In genomic region chr10:97320480-97321031, GRCh38 we compare ENCODE assay signal across 8 cellular contexts. TPM values are rescaled to one million over a fixed set of nuclear protein-coding genes. Genes with fewer than 3 reads are reported as not detected.
DNase-seq lines count a peak whose midpoint lies in the region; ATAC-seq and TF ChIP-seq lines count a peak whose summit lies in the region.

No MANE protein-coding gene starts in this region.

- intact Hi-C loops in activated T-helper 1 cell treated with anti-CD3 and anti-CD28 coated beads, Interleukin-12 subunit alpha, Interleukin-12 subunit beta, Interleukin-2, Interleukin-4 antibody, amounts not matched to agents 30 ng/mL and 10 ng/mL and 1 ng/mL, durations not matched to agents 14 hours and 24 hours and 36 hours (cut with micrococcal nuclease) = loop anchor here (1.0 to 2.0 kb wide), 2 partner anchors 13 to 178 kb away; partner anchors contain the start of genes MMS19 and UBTD1
- intact Hi-C loops in gastrocnemius medialis (cut with DNase I; ENCODE audit: low total_unique reads) = no loop called here

- no peak for TF ChIP-seq POLR2A in gastrocnemius medialis (IDR thresholded peaks at IDR 0.05)

- TF ChIP-seq CTCF in cardiac muscle cell (IDR thresholded peaks at IDR 0.05; ENCODE audit: low read depth, low read length) (no peak), gastrocnemius medialis (IDR thresholded peaks at IDR 0.05 in 4 of 5, conservative IDR thresholded peaks at IDR 0.05 in 1 of 5) (no peak)

- H3K36me3 Mint-ChIP-seq in IgD-negative memory B cell = no peaks in the 10 kb centered on the region
- H3K36me3 Mint-ChIP-seq in activated T-helper 1 cell treated with anti-CD3 and anti-CD28 coated beads, Interleukin-12 subunit alpha, Interleukin-12 subunit beta, Interleukin-2, Interleukin-4 antibody, amounts not matched to agents 30 ng/mL and 10 ng/mL and 1 ng/mL, durations not matched to agents 14 hours and 24 hours and 36 hours (ENCODE audit: low read depth) = peaks cover 2% of the 10 kb centered on the region

- H3K27me3 Mint-ChIP-seq in IgD-negative memory B cell = no peaks in the 10 kb centered on the region
- peaks cover 23% of the 10 kb centered on the region for H3K27me3 Mint-ChIP-seq in activated T-helper 1 cell treated with anti-CD3 and anti-CD28 coated beads, Interleukin-12 subunit alpha, Interleukin-12 subunit beta, Interleukin-2, Interleukin-4 antibody, amounts not matched to agents 30 ng/mL and 10 ng/mL and 1 ng/mL, durations not matched to agents 14 hours and 24 hours and 36 hours (ENCODE audit: insufficient read depth)

- H3K4me1 Mint-ChIP-seq in IgD-negative memory B cell = peaks cover 23 to 29% (median 25%) of the 10 kb centered on the region in 3 donors
- peaks cover 26% of the 10 kb centered on the region for H3K4me1 Mint-ChIP-seq in activated T-helper 1 cell treated with anti-CD3 and anti-CD28 coated beads, Interleukin-12 subunit alpha, Interleukin-12 subunit beta, Interleukin-2, Interleukin-4 antibody, amounts not matched to agents 30 ng/mL and 10 ng/mL and 1 ng/mL, durations not matched to agents 14 hours and 24 hours and 36 hours (ENCODE audit: low read depth)

- no peaks in the 10 kb centered on the region for H3K9me3 Mint-ChIP-seq in IgD-negative memory B cell
- no peaks in the 10 kb centered on the region for H3K9me3 Mint-ChIP-seq in activated T-helper 1 cell treated with anti-CD3 and anti-CD28 coated beads, Interleukin-12 subunit alpha, Interleukin-12 subunit beta, Interleukin-2, Interleukin-4 antibody, amounts not matched to agents 30 ng/mL and 10 ng/mL and 1 ng/mL, durations not matched to agents 14 hours and 24 hours and 36 hours

- peak overlapping the region; percentile 86 to 99 (median 94) for H3K27ac Mint-ChIP-seq in IgD-negative memory B cell
- H3K27ac Mint-ChIP-seq in activated T-helper 1 cell treated with anti-CD3 and anti-CD28 coated beads, Interleukin-12 subunit alpha, Interleukin-12 subunit beta, Interleukin-2, Interleukin-4 antibody, amounts not matched to agents 30 ng/mL and 10 ng/mL and 1 ng/mL, durations not matched to agents 14 hours and 24 hours and 36 hours = peak overlapping the region; percentile 86

- H3K4me1 ChIP-seq in cardiac muscle cell (ENCODE audit: low read depth) (peaks cover 11% of the 10 kb centered on the region), gastrocnemius medialis (peaks cover 18 to 19% of the 10 kb centered on the region in 2 donors)

- peak overlapping the region; percentile 85 for H3K4me3 ChIP-seq in cardiac muscle cell
- H3K4me3 ChIP-seq in gastrocnemius medialis = peak overlapping the region; percentile 74 to 88 (median 78)

- DNase-seq in activated T-helper 1 cell treated with anti-CD3 and anti-CD28 coated beads, Interleukin-12 subunit alpha, Interleukin-12 subunit beta, Interleukin-2, Interleukin-4 antibody, amounts not matched to agents 30 ng/mL and 10 ng/mL and 1 ng/mL, durations not matched to agents 14 hours and 24 hours and 36 hours (ENCODE audit: low spot score) = no peak
- DNase-seq in cardiac muscle cell (ENCODE audit: low read depth in 1 of 2, low spot score in 1 of 2) (peak in 1 of 2 donors; percentile 33), gastrocnemius medialis (no peak), cortex of kidney (lab: John Stamatoyannopoulos, UW) (no peak), AG20443 (ENCODE audit: low spot score) (no peak), NCI-H2227 (lab: John Stamatoyannopoulos, UW; ENCODE audit: unreplicated experiment) (no peak)

- ATAC-seq in gastrocnemius medialis (no peak), HG03457 (IDR thresholded peaks at IDR 0.05; ENCODE audit: unreplicated experiment) (no peak)

- in situ Hi-C loops in gastrocnemius medialis (cut with MboI; ENCODE audit: low sequenced_read_pairs in 4 of 4) = no loop called here

- no peaks in the 10 kb centered on the region for H3K36me3 ChIP-seq in cardiac muscle cell
- H3K36me3 ChIP-seq in gastrocnemius medialis = no peaks in the 10 kb centered on the region

- no peak overlapping the region for H3K27ac ChIP-seq in cardiac muscle cell
- H3K27ac ChIP-seq in gastrocnemius medialis = peak overlapping the region; percentile 61 to 97 (median 96)

- H3K4me3 Mint-ChIP-seq in IgD-negative memory B cell = peak overlapping the region; percentile 85 to 98 (median 94)
- H3K4me3 Mint-ChIP-seq in activated T-helper 1 cell treated with anti-CD3 and anti-CD28 coated beads, Interleukin-12 subunit alpha, Interleukin-12 subunit beta, Interleukin-2, Interleukin-4 antibody, amounts not matched to agents 30 ng/mL and 10 ng/mL and 1 ng/mL, durations not matched to agents 14 hours and 24 hours and 36 hours = peak overlapping the region; percentile 87

- no peaks in the 10 kb centered on the region for H3K9me3 ChIP-seq in cardiac muscle cell (ENCODE audit: low read depth)
- H3K9me3 ChIP-seq in gastrocnemius medialis = no peaks in the 10 kb centered on the region

- H3K27me3 ChIP-seq in cardiac muscle cell (no peaks in the 10 kb centered on the region), gastrocnemius medialis (no peaks in the 10 kb centered on the region)

RNA-seq across cellular contexts. Expression of gene FRAT1, which starts 1.5 kb away (rescaled TPM):
- 6.2 TPM for polyA plus RNA-seq in IgD-negative memory B cell
- 3.0 and 3.3 TPM in 2 replicates for total RNA-seq in activated T-helper 1 cell treated with anti-CD3 and anti-CD28 coated beads, Interleukin-12 subunit alpha, Interleukin-12 subunit beta, Interleukin-2, Interleukin-4 antibody, amounts not matched to agents 30 ng/mL and 10 ng/mL and 1 ng/mL, durations not matched to agents 14 hours and 24 hours and 36 hours
- 12.7 and 17.3 TPM in 2 replicates for total RNA-seq in cardiac muscle cell
- polyA plus RNA-seq in cardiac muscle cell = 12.3 and 22.8 TPM in 2 replicates
- total RNA-seq in gastrocnemius medialis = 1 to 10 TPM; 1.7 to 7.6 (median 3.2) TPM

RNA-seq across cellular contexts. Expression of gene FRAT2, which starts 14.0 kb away (rescaled TPM):
- polyA plus RNA-seq in IgD-negative memory B cell (7.3 TPM), cardiac muscle cell (30.1 and 41.7 TPM in 2 replicates)
- total RNA-seq in activated T-helper 1 cell treated with anti-CD3 and anti-CD28 coated beads, Interleukin-12 subunit alpha, Interleukin-12 subunit beta, Interleukin-2, Interleukin-4 antibody, amounts not matched to agents 30 ng/mL and 10 ng/mL and 1 ng/mL, durations not matched to agents 14 hours and 24 hours and 36 hours = 10.8 and 11.2 TPM in 2 replicates
- total RNA-seq in cardiac muscle cell (25.4 and 30.6 TPM in 2 replicates), gastrocnemius medialis (10 to 100 TPM in 3 of 4 donors, 1 to 10 TPM in 1; 9.3 to 28.7 (median 20.5) TPM)

RNA-seq across cellular contexts. Expression of gene ARHGAP19, which starts 28.1 kb away (rescaled TPM):
- polyA plus RNA-seq in IgD-negative memory B cell (7.3 TPM), cardiac muscle cell (5.3 and 15.8 TPM in 2 replicates)
- 27.1 and 27.8 TPM in 2 replicates for total RNA-seq in activated T-helper 1 cell treated with anti-CD3 and anti-CD28 coated beads, Interleukin-12 subunit alpha, Interleukin-12 subunit beta, Interleukin-2, Interleukin-4 antibody, amounts not matched to agents 30 ng/mL and 10 ng/mL and 1 ng/mL, durations not matched to agents 14 hours and 24 hours and 36 hours
- total RNA-seq in cardiac muscle cell (7.5 and 18.7 TPM in 2 replicates), gastrocnemius medialis (10 to 100 TPM in 1 of 4 donors, 1 to 10 TPM in 3; 1.7 to 12.3 (median 2.4) TPM)
